ENCODE assay signal across 23 cellular contexts in genomic region chr10:103732339-103732738, GRCh38.
DNase-seq lines count a peak whose midpoint lies in the region; ATAC-seq, FAIRE-seq and TF ChIP-seq lines count a peak whose summit lies in the region.
"Had no signal": no experiment of that assay in that cellular context is flagged by ENCODE, and none has a peak within 500 bp of the region (broad histone marks: within the 10 kb centered on the region; RNA-seq: fewer than 3 reads in every experiment).

No MANE protein-coding gene starts in this region.

- POLR2A ChIA-PET in H1 (lab: Charles Lee; ENCODE audit: partially characterized antibody), result interaction anchor here (1.0 to 1.9 kb wide), 2 partner anchors 10 to 40 kb away, joined by 3 to 9 read pairs; no protein-coding TSS in a partner anchor

- no peaks in the 10 kb centered on the region for H4K20me1 ChIP-seq in H1 (replicated peaks in 1 of 2; ENCODE audit: control insufficient read depth in 1 of 2, insufficient read depth in 2 of 2, low read length in 2 of 2)

- ATAC-seq in HG03442 (IDR thresholded peaks at IDR 0.05; ENCODE audit: unreplicated experiment), result no peak
- ATAC-seq: GM12878, GM23338 had no signal

- H4K91ac ChIP-seq in H1 (replicated peaks; ENCODE audit: insufficient read length, low read length), result no peak overlapping the region
- no peak overlapping the region for H4K91ac ChIP-seq in mesenchymal stem cell (ENCODE audit: low read length)
- peak overlapping the region; percentile 42 for H4K91ac ChIP-seq in trophoblast cell (ENCODE audit: low read depth, low read length)

- H3K27ac Mint-ChIP-seq in osteocyte (ENCODE audit: unreplicated experiment), result no peak overlapping the region
- H3K27ac Mint-ChIP-seq: GM23338 had no signal

- TF ChIP-seq POLR2A in H1 (IDR thresholded peaks at IDR 0.05; ENCODE audit: control extremely low read depth in 1 of 2, low read depth in 2 of 2, low read length in 2 of 2) (no peak), breast epithelium (IDR thresholded peaks at IDR 0.05) (no peak)

- H3K4me3 ChIP-seq in H1 (ENCODE audit: extremely low read depth in 1 of 4, insufficient read depth in 2 of 4, low read depth in 3 of 4, low read length in 4 of 4) (no peak overlapping the region), mesenchymal stem cell (ENCODE audit: insufficient read depth in 1 of 2, low read depth in 1 of 2, low read length in 2 of 2) (no peak overlapping the region), trophoblast cell (ENCODE audit: low read depth, low read length) (no peak overlapping the region), breast epithelium (no peak overlapping the region)
- H3K4me3 ChIP-seq: GM12878, GM23338, MG63, SJCRH30 had no signal

- H3K56ac ChIP-seq in H1 (replicated peaks; ENCODE audit: insufficient read length, low read depth, low read length), result no peak overlapping the region

- H3K14ac ChIP-seq in H1 (ENCODE audit: insufficient read length) (no peak overlapping the region), mesenchymal stem cell (ENCODE audit: low read length in 2 of 2) (no peak overlapping the region), trophoblast cell (ENCODE audit: low read length) (peak overlapping the region; percentile 62)

- no peak overlapping the region for H3K27ac ChIP-seq in H1 (ENCODE audit: low read depth, low read length)
- H3K27ac ChIP-seq in mesenchymal stem cell (ENCODE audit: low read length, poor library complexity, severe bottlenecking), result no peak overlapping the region
- peak overlapping the region; percentile 81 for H3K27ac ChIP-seq in trophoblast cell (ENCODE audit: low read depth, low read length)
- no peak overlapping the region for H3K27ac ChIP-seq in breast epithelium
- H3K27ac ChIP-seq: C4-2B, SJCRH30 had no signal

- H3K36me3 ChIP-seq in H1 (ENCODE audit: control insufficient read depth in 2 of 4, insufficient read depth in 4 of 4, low read length in 3 of 4), result no peaks in the 10 kb centered on the region
- H3K36me3 ChIP-seq in mesenchymal stem cell (ENCODE audit: control insufficient read depth in 1 of 2, insufficient read depth in 2 of 2, low read depth in 1 of 2, low read length in 2 of 2), result peaks cover 2 to 20% of the 10 kb centered on the region in 2 experiments
- H3K36me3 ChIP-seq in trophoblast cell (ENCODE audit: control insufficient read depth in 1 of 2, insufficient read depth in 2 of 2, low read length in 2 of 2), result no peaks in the 10 kb centered on the region
- no peaks in the 10 kb centered on the region for H3K36me3 ChIP-seq in breast epithelium
- H3K36me3 ChIP-seq: MG63, SJCRH30 had no signal

- H3K79me1 ChIP-seq in H1 (ENCODE audit: low read depth, low read length) (no peaks in the 10 kb centered on the region), mesenchymal stem cell (replicated peaks; ENCODE audit: low read length, poor library complexity, severe bottlenecking) (no peaks in the 10 kb centered on the region), trophoblast cell (ENCODE audit: low read length) (peaks cover 27% of the 10 kb centered on the region)

- H4K8ac ChIP-seq in H1 (ENCODE audit: extremely low read depth, insufficient read depth, low read length) (no peak overlapping the region), mesenchymal stem cell (ENCODE audit: low read length) (no peak overlapping the region), trophoblast cell (ENCODE audit: low read depth, low read length) (peak overlapping the region; percentile 48)

- no peaks in the 10 kb centered on the region for H3K36me3 Mint-ChIP-seq in osteocyte (ENCODE audit: unreplicated experiment)

- no peaks in the 10 kb centered on the region for H3K23me2 ChIP-seq in H1 (ENCODE audit: low read depth, low read length)

- TF ChIP-seq RAD21 in H1 (IDR thresholded peaks at IDR 0.05 in 1 of 2, conservative IDR thresholded peaks at IDR 0.05 in 1 of 2; ENCODE audit: low read depth in 2 of 2, low read length in 2 of 2), result no peak

- H3K4me2 ChIP-seq in H1 (ENCODE audit: insufficient read depth in 1 of 2, low read depth in 2 of 2, low read length in 2 of 2), result no peak overlapping the region
- H3K4me2 ChIP-seq in mesenchymal stem cell (ENCODE audit: low read length, poor library complexity, severe bottlenecking), result no peak overlapping the region
- peak overlapping the region; percentile 26 for H3K4me2 ChIP-seq in trophoblast cell (ENCODE audit: low read length)

- H2BK5ac ChIP-seq in H1 (ENCODE audit: low read depth, low read length), result peak overlapping the region; percentile 41; the same call in 1 of the 2 replicates
- no peak overlapping the region for H2BK5ac ChIP-seq in mesenchymal stem cell (ENCODE audit: low read depth, low read length, poor library complexity, severe bottlenecking)
- H2BK5ac ChIP-seq in trophoblast cell (ENCODE audit: low read depth, low read length, poor library complexity), result peak overlapping the region; percentile 42

- H2BK120ac ChIP-seq in H1 (replicated peaks; ENCODE audit: low read depth, low read length) (no peak overlapping the region), mesenchymal stem cell (ENCODE audit: low read depth, low read length) (no peak overlapping the region), trophoblast cell (ENCODE audit: insufficient read depth, low read length, poor library complexity) (peak overlapping the region; percentile 3)

- H3K4me3 Mint-ChIP-seq in osteocyte (ENCODE audit: unreplicated experiment), result no peak overlapping the region
- H3K4me3 Mint-ChIP-seq: GM23338 had no signal

- H3K23ac ChIP-seq in H1 (ENCODE audit: insufficient read length) (no peak overlapping the region), mesenchymal stem cell (ENCODE audit: low read length in 2 of 2) (no peak overlapping the region), trophoblast cell (ENCODE audit: low read length) (no peak overlapping the region)

- 87% methylated on average over 8 of the region's 8 CpGs; no CpG with 5 or more reads in 1 of the 2 experiments for WGBS in H1 (ENCODE audit: extremely low coverage in 1 of 2, insufficient coverage in 1 of 2, insufficient read length in 1 of 2, insufficient replicate concordance in 2 of 2, low coverage in 1 of 2, low lambda C conversion rate in 2 of 2, missing lambda C conversion rate in 1 of 2), 2 experiments
- WGBS in mesenchymal stem cell, result 94% methylated on average over 8 of the region's 8 CpGs
- no CpG with 5 or more reads among the region's 8 CpGs for WGBS in trophoblast cell (ENCODE audit: extremely low coverage, insufficient coverage, insufficient read length)

- no peak overlapping the region for H4K5ac ChIP-seq in H1 (ENCODE audit: insufficient read length, low read depth, low read length)

- TF ChIP-seq CTCF in H1 (IDR thresholded peaks at IDR 0.05; ENCODE audit: control extremely low read depth in 1 of 3, insufficient read depth in 1 of 3, low read depth in 1 of 3, low read length in 3 of 3) (no peak), osteocyte (IDR thresholded peaks at IDR 0.05) (no peak), breast epithelium (IDR thresholded peaks at IDR 0.05) (no peak)

- H3K18ac ChIP-seq in H1 (ENCODE audit: extremely low read depth, low read length), result peak overlapping the region; percentile 48; the same call in 1 of the 2 replicates
- peak overlapping the region; percentile 5 to 80 for H3K18ac ChIP-seq in mesenchymal stem cell (ENCODE audit: low read depth in 1 of 2, low read length in 2 of 2)
- H3K18ac ChIP-seq in trophoblast cell (ENCODE audit: low read length), result peak overlapping the region; percentile 69

- H2AFZ ChIP-seq in H1 (ENCODE audit: low read length) (no peak overlapping the region), mesenchymal stem cell (ENCODE audit: low read depth, low read length) (no peak overlapping the region), trophoblast cell (ENCODE audit: insufficient read depth, low read length, poor library complexity) (no peak overlapping the region)
- H2AFZ ChIP-seq: GM23338 had no signal

- H3K4me1 Mint-ChIP-seq in osteocyte (ENCODE audit: unreplicated experiment), result no peaks in the 10 kb centered on the region

- H2BK12ac ChIP-seq in H1 (ENCODE audit: low read depth, low read length), result peak overlapping the region; percentile 65; the same call in 1 of the 2 replicates
- no peak overlapping the region for H2BK12ac ChIP-seq in mesenchymal stem cell (ENCODE audit: low read length in 2 of 2)
- H2BK12ac ChIP-seq in trophoblast cell (ENCODE audit: low read length), result peak overlapping the region; percentile 14

- DNase-seq in HK-2 (ENCODE audit: unreplicated experiment), result peak; percentile 70
- DNase-seq in H1 (ENCODE audit: low read depth in 1 of 2, low spot score in 2 of 2), result no peak
- no peak for DNase-seq in mesenchymal stem cell
- DNase-seq in trophoblast cell, result no peak
- no peak for DNase-seq in NOMO-1 treated with dmso at 0.1 percent for 144 hours (lab: John Stamatoyannopoulos, UW; ENCODE audit: unreplicated experiment)
- DNase-seq in osteocyte (ENCODE audit: extremely low spot score, unreplicated experiment), result no peak
- DNase-seq in breast epithelium (ENCODE audit: low spot score in 2 of 2), result no peak
- DNase-seq: GDM1, IMR-90, Karpas-422, MG63, NCI-H1092 treated with DMSO at 0.1 percent for 48 hours, NCI-H1694, NCI-H2107, NCI-H226, NCI-H524 treated with DMSO at 0.1 percent for 48 hours, SJCRH30 had no signal

- H3K27me3 Mint-ChIP-seq in osteocyte (ENCODE audit: unreplicated experiment), result no peaks in the 10 kb centered on the region

- H3K4ac ChIP-seq in H1 (replicated peaks; ENCODE audit: insufficient read length, low read depth, low read length) (no peak overlapping the region), mesenchymal stem cell (ENCODE audit: low read depth in 1 of 2, low read length in 2 of 2) (no peak overlapping the region), trophoblast cell (ENCODE audit: low read depth, low read length) (peak overlapping the region; percentile 3)

- H3K9me3 ChIP-seq in H1 (ENCODE audit: insufficient read depth in 2 of 2, low read depth in 1 of 2, low read length in 1 of 2) (no peaks in the 10 kb centered on the region), mesenchymal stem cell (ENCODE audit: control insufficient read depth, low read length) (no peaks in the 10 kb centered on the region), trophoblast cell (ENCODE audit: insufficient read depth, low read depth, low read length) (peaks cover 1% of the 10 kb centered on the region), breast epithelium (no peaks in the 10 kb centered on the region)
- H3K9me3 ChIP-seq: MG63, SJCRH30 had no signal

- H3K79me2 ChIP-seq in H1 (ENCODE audit: control insufficient read depth in 1 of 2, insufficient read depth in 2 of 2, low read length in 2 of 2) (no peaks in the 10 kb centered on the region), trophoblast cell (ENCODE audit: control insufficient read depth, insufficient read depth, low read length, poor library complexity) (peaks cover 3% of the 10 kb centered on the region)

- CTCF ChIA-PET in H1 (lab: Charles Lee; ENCODE audit: partially characterized antibody), result interaction anchor here (0.9 to 23.1 kb wide), 8 partner anchors 19 to 137 kb away, joined by 3 to 304 read pairs (median 10); no protein-coding TSS in a partner anchor

- intact Hi-C loops in breast epithelium (cut with DNase I; ENCODE audit: low total_unique reads), result no loop called here

- H2BK20ac ChIP-seq in H1 (ENCODE audit: low read length), result 0 out of 2 replicates have a peak overlapping the region, but pooled peaks have one; percentile 37

- no peaks in the 10 kb centered on the region for H3K9me3 Mint-ChIP-seq in osteocyte (ENCODE audit: unreplicated experiment)
- H3K9me3 Mint-ChIP-seq: GM23338 had no signal

- TF ChIP-seq EP300 in H1 (IDR thresholded peaks at IDR 0.05; ENCODE audit: borderline replicate concordance in 1 of 2, low read depth in 2 of 2, low read length in 2 of 2), result no peak

- H3K9ac ChIP-seq in H1 (replicated peaks in 1 of 4; ENCODE audit: extremely low read depth in 1 of 4, low read depth in 3 of 4, low read length in 3 of 4), result no peak overlapping the region
- H3K9ac ChIP-seq in mesenchymal stem cell (ENCODE audit: low read length), result no peak overlapping the region
- no peak overlapping the region for H3K9ac ChIP-seq in trophoblast cell (ENCODE audit: low read length)

- peak overlapping the region; percentile 76; the same call in 1 of the 2 replicates for H2BK15ac ChIP-seq in H1 (ENCODE audit: low read length)
- H2BK15ac ChIP-seq in mesenchymal stem cell (ENCODE audit: low read depth, poor library complexity, severe bottlenecking), result peak overlapping the region; percentile 64

- H2AK5ac ChIP-seq in H1 (ENCODE audit: low read depth, low read length), result peak overlapping the region; percentile 14; the same call in 1 of the 2 replicates
- H2AK5ac ChIP-seq in mesenchymal stem cell (ENCODE audit: low read length, severe bottlenecking), result no peak overlapping the region
- peak overlapping the region; percentile 73 for H2AK5ac ChIP-seq in trophoblast cell (ENCODE audit: low read length)

- H4K12ac ChIP-seq in trophoblast cell (ENCODE audit: low read depth, low read length), result no peak overlapping the region

- H3K27me3 ChIP-seq in H1 (replicated peaks in 1 of 4; ENCODE audit: control insufficient read depth in 3 of 4, extremely low read depth in 1 of 4, insufficient read depth in 3 of 4, low read length in 3 of 4) (no peaks in the 10 kb centered on the region), mesenchymal stem cell (ENCODE audit: control insufficient read depth in 1 of 2, insufficient read depth in 1 of 2, low read length in 2 of 2) (no peaks in the 10 kb centered on the region), trophoblast cell (ENCODE audit: insufficient read depth, low read length) (no peaks in the 10 kb centered on the region), breast epithelium (no peaks in the 10 kb centered on the region)
- H3K27me3 ChIP-seq: MG63, SJCRH30 had no signal

- peaks cover 0 to 18% (median 12%) of the 10 kb centered on the region in 4 experiments; a peak in 6 of 7 replicates for H3K4me1 ChIP-seq in H1 (replicated peaks in 1 of 4; ENCODE audit: control insufficient read depth in 3 of 4, insufficient read depth in 4 of 4, low read length in 3 of 4)
- peaks cover 7% of the 10 kb centered on the region for H3K4me1 ChIP-seq in mesenchymal stem cell (ENCODE audit: control insufficient read depth, insufficient read depth, low read depth, low read length)
- H3K4me1 ChIP-seq in trophoblast cell (ENCODE audit: control insufficient read depth in 1 of 2, insufficient read depth in 2 of 2, low read length in 2 of 2), result peaks cover 30 to 42% of the 10 kb centered on the region in 2 experiments
- H3K4me1 ChIP-seq in breast epithelium, result no peaks in the 10 kb centered on the region

- FAIRE-seq in H1 (lab: Jason Lieb, UNC), result no peak
- FAIRE-seq: A204.1, GM12878, GM18507 had no signal

Comparison
In these comparisons a context has a peak if more than half of its experiments do, and no peak if none do; other contexts are left out.
1. H2BK12ac ChIP-seq: peak in H1 (single experiment) and trophoblast cell (single experiment); none in mesenchymal stem cell (0 of 2).
2. Peak in every context shown above with its lines, with median percentiles within 50 percentile points of each other: H3K18ac ChIP-seq.